In genomic region chr2:181457741-181458425, GRCh38 we compare ENCODE assay signal across 8 cellular contexts. TPM values are rescaled to one million over a fixed set of nuclear protein-coding genes. Genes with fewer than 3 reads are reported as not detected.
DNase-seq lines count a peak whose midpoint lies in the region; ATAC-seq, FAIRE-seq and TF ChIP-seq lines count a peak whose summit lies in the region.

No MANE protein-coding gene starts in this region.

- peaks cover 51% of the 10 kb centered on the region for H3K79me2 ChIP-seq in OCI-LY1 (ENCODE audit: insufficient read depth, low read length)

- H3K4me2 ChIP-seq in OCI-LY1 (ENCODE audit: low read length) = peak overlapping the region; percentile 76

- H3K27me3 ChIP-seq in OCI-LY1 (ENCODE audit: insufficient read depth, low read length) = no peaks in the 10 kb centered on the region
- H3K27me3 ChIP-seq in rectal smooth muscle tissue (ENCODE audit: control insufficient read depth, insufficient read depth, low read length) = peaks cover 3% of the 10 kb centered on the region

- H3F3A ChIP-seq in OCI-LY1 (ENCODE audit: insufficient read depth, low read length) = no peaks in the 10 kb centered on the region

- H3K36me3 ChIP-seq in OCI-LY1 (ENCODE audit: insufficient read depth, low read length) (peaks cover 12% of the 10 kb centered on the region; the same call in 1 of the 2 replicates), rectal smooth muscle tissue (ENCODE audit: control insufficient read depth, insufficient read depth, low read length) (no peaks in the 10 kb centered on the region)

- H4K20me1 ChIP-seq in OCI-LY1 (ENCODE audit: insufficient read depth, low read length) = no peaks in the 10 kb centered on the region

- intact Hi-C loops in Right ventricle myocardium superior (cut with DNase I) = no loop called here

- H3K9ac ChIP-seq in OCI-LY1 (ENCODE audit: low read length) (peak overlapping the region; percentile 93), rectal smooth muscle tissue (ENCODE audit: low read length) (peak overlapping the region; percentile 58)

- peak overlapping the region; percentile 98 for H3K27ac ChIP-seq in OCI-LY1 (ENCODE audit: low read depth, low read length, poor library complexity, severe bottlenecking)
- no peak overlapping the region for H3K27ac ChIP-seq in rectal smooth muscle tissue (ENCODE audit: low read depth, low read length)

- H3K4me3 ChIP-seq in OCI-LY1 (ENCODE audit: low read depth, low read length, poor library complexity, severe bottlenecking) (peak overlapping the region; percentile 85), rectal smooth muscle tissue (ENCODE audit: low read length) (peak overlapping the region; percentile 82)

- TF ChIP-seq CTCF in OCI-LY1 (IDR thresholded peaks at IDR 0.05; ENCODE audit: low read length) = no peak

- H3K4me1 ChIP-seq in OCI-LY1 (ENCODE audit: insufficient read depth, low read length, severe bottlenecking) (peaks cover 66% of the 10 kb centered on the region), rectal smooth muscle tissue (ENCODE audit: control insufficient read depth, insufficient read depth, low read length) (peaks cover 4% of the 10 kb centered on the region)

- no peaks in the 10 kb centered on the region for H3K9me3 ChIP-seq in OCI-LY1 (ENCODE audit: low read length)

- FAIRE-seq in GM12892 (lab: Jason Lieb, UNC) = peak; percentile 94

- peak; percentile 22 for ATAC-seq in HG02852 (IDR thresholded peaks at IDR 0.05; ENCODE audit: unreplicated experiment)
- ATAC-seq in Right ventricle myocardium superior (ENCODE audit: poor library complexity) = peak; percentile 29

- H2AFZ ChIP-seq in OCI-LY1 (ENCODE audit: low read length) = no peak overlapping the region

- peak; percentile 29 for DNase-seq in GM12892 (ENCODE audit: insufficient read length)
- DNase-seq in activated T-helper 9 cell treated with anti-CD3 and anti-CD28 coated beads, Interleukin-2, amount 50 U/mL, for 16 hours (ENCODE audit: low read depth) = peak; percentile 59
- peak; percentile 53 for DNase-seq in Right ventricle myocardium superior
- DNase-seq in putamen (ENCODE audit: low spot score) = no peak
- DNase-seq in HuH-7.5 (ENCODE audit: low spot score) = no peak

- H3K9me2 ChIP-seq in OCI-LY1 (ENCODE audit: low read depth, low read length) = no peaks in the 10 kb centered on the region

- TF ChIP-seq POLR2A in GM12892 (IDR thresholded peaks at IDR 0.05; ENCODE audit: low read depth, low read length) = peak; percentile 71

RNA-seq across cellular contexts. Expression of gene ITGA4, which starts 0.7 kb away (rescaled TPM):
- 35.3 TPM for polyA plus RNA-seq in GM12892 (2012; ENCODE audit: missing spikeins)
- total RNA-seq in Right ventricle myocardium superior = 0.89 TPM

Comparison
In these comparisons a context has a peak if more than half of its experiments do, and no peak if none do; other contexts are left out.
1. DNase-seq: peak in GM12892 (single experiment), activated T-helper 9 cell treated with anti-CD3 and anti-CD28 coated beads, Interleukin-2, amount 50 U/mL, for 16 hours (single experiment) and Right ventricle myocardium superior (single experiment); none in putamen (single experiment) and HuH-7.5 (single experiment).